ENCODE assay signal across 19 cellular contexts in genomic region chr1:198754670-198755069, GRCh38.
DNase-seq lines count a peak whose midpoint lies in the region; ATAC-seq lines count a peak whose summit lies in the region.
"Had no signal": no experiment of that assay in that cellular context is flagged by ENCODE, and none has a peak within 500 bp of the region (broad histone marks: within the 10 kb centered on the region; RNA-seq: fewer than 3 reads in every experiment).

No MANE protein-coding gene starts in this region.

- in situ Hi-C loops in G401 (cut with HindIII; ENCODE audit: low sequenced_read_pairs), result no loop called here

- POLR2A ChIA-PET in activated CD8-positive, alpha-beta T cell treated with anti-CD3 and anti-CD28 coated beads, Interleukin-2, amount 10 ng/mL, durations not matched to agents 7 days and 5 days (lab: Charles Lee), result no interaction called here

- no peaks in the 10 kb centered on the region for H3K27me3 Mint-ChIP-seq in activated naive CD4-positive, alpha-beta T cell treated with anti-CD3 and anti-CD28 coated beads, Interleukin-2, amount 50 U/mL, for 24 hours
- no peaks in the 10 kb centered on the region for H3K27me3 Mint-ChIP-seq in activated CD8-positive, alpha-beta T cell treated with anti-CD3 and anti-CD28 coated beads, Interleukin-2, amount 10 ng/mL, durations not matched to agents 7 days and 5 days (ENCODE audit: low read depth)
- H3K27me3 Mint-ChIP-seq in memory B cell, result no peaks in the 10 kb centered on the region
- H3K27me3 Mint-ChIP-seq: CD8-positive, alpha-beta memory T cell had no signal

- peaks cover 16% of the 10 kb centered on the region for H3K4me1 Mint-ChIP-seq in activated naive CD4-positive, alpha-beta T cell treated with anti-CD3 and anti-CD28 coated beads, Interleukin-2, amount 50 U/mL, for 24 hours
- peaks cover 3% of the 10 kb centered on the region for H3K4me1 Mint-ChIP-seq in activated CD8-positive, alpha-beta T cell treated with anti-CD3 and anti-CD28 coated beads, Interleukin-2, amount 10 ng/mL, durations not matched to agents 7 days and 5 days (ENCODE audit: low read depth)
- peaks cover 15% of the 10 kb centered on the region for H3K4me1 Mint-ChIP-seq in memory B cell
- H3K4me1 Mint-ChIP-seq: nephron progenitor cell had no signal

- H3K27ac Mint-ChIP-seq in activated naive CD4-positive, alpha-beta T cell treated with anti-CD3 and anti-CD28 coated beads, Interleukin-2, amount 50 U/mL, for 24 hours, result peak overlapping the region; percentile 80
- H3K27ac Mint-ChIP-seq in activated CD8-positive, alpha-beta T cell treated with anti-CD3 and anti-CD28 coated beads, Interleukin-2, amount 10 ng/mL, durations not matched to agents 7 days and 5 days, result peak overlapping the region; percentile 53
- peak overlapping the region; percentile 51 for H3K27ac Mint-ChIP-seq in memory B cell
- H3K27ac Mint-ChIP-seq: nephron progenitor cell had no signal

- CTCF ChIA-PET in activated CD8-positive, alpha-beta T cell treated with anti-CD3 and anti-CD28 coated beads, Interleukin-2, amount 10 ng/mL, durations not matched to agents 7 days and 5 days (lab: Charles Lee), result no interaction called here

- peaks cover 22% of the 10 kb centered on the region for H3K36me3 Mint-ChIP-seq in activated naive CD4-positive, alpha-beta T cell treated with anti-CD3 and anti-CD28 coated beads, Interleukin-2, amount 50 U/mL, for 24 hours
- peaks cover 64% of the 10 kb centered on the region for H3K36me3 Mint-ChIP-seq in activated CD8-positive, alpha-beta T cell treated with anti-CD3 and anti-CD28 coated beads, Interleukin-2, amount 10 ng/mL, durations not matched to agents 7 days and 5 days (ENCODE audit: low read depth)
- peaks cover 29% of the 10 kb centered on the region for H3K36me3 Mint-ChIP-seq in memory B cell

- no peak for DNase-seq in activated naive CD4-positive, alpha-beta T cell treated with anti-CD3 and anti-CD28 coated beads, Interleukin-2, amount 50 U/mL, for 16 hours
- DNase-seq in activated CD8-positive, alpha-beta T cell treated with anti-CD3 and anti-CD28 coated beads, Interleukin-2, amount 10 ng/mL, durations not matched to agents 7 days and 5 days, result no peak
- DNase-seq in memory B cell (ENCODE audit: low spot score in 2 of 2), result no peak
- no peak for DNase-seq in NCI-H1436 treated with DMSO at 0.1 percent for 48 hours (lab: John Stamatoyannopoulos, UW)
- DNase-seq in NCI-H2227 (lab: John Stamatoyannopoulos, UW; ENCODE audit: unreplicated experiment), result no peak
- no peak for DNase-seq in G401 (ENCODE audit: low spot score)
- no peak for DNase-seq in SW 1271 (lab: John Stamatoyannopoulos, UW)
- DNase-seq: activated CD4-positive, CD25-positive, alpha-beta regulatory T cell; activated CD8-positive, alpha-beta memory T cell treated with anti-CD3 and anti-CD28 coated beads, Interleukin-2, amount 50 U/mL, for 4 hours; CD8-positive, alpha-beta memory T cell; DND-41; esophagus squamous epithelium; lower lobe of right lung; NCI-H1436; NCI-H2227 treated with DMSO at 0.1 percent for 48 hours; nephron progenitor cell; stimulated activated CD4-positive, alpha-beta T cell treated with anti-CD3 and anti-CD28 coated beads, Interleukin-15, amount 100 ng/mL, for 24 hours; stimulated activated naive CD8-positive, alpha-beta T cell treated with anti-CD3 and anti-CD28 coated beads, Interleukin-15, Interleukin-2, amounts not matched to agents 100 U/mL and 50 U/mL, for 24 hours had no signal

- ATAC-seq in activated CD8-positive, alpha-beta T cell treated with anti-CD3 and anti-CD28 coated beads, Interleukin-2, amount 10 ng/mL, durations not matched to agents 7 days and 5 days, result no peak
- no peak for ATAC-seq in memory B cell (ENCODE audit: low read depth)
- ATAC-seq: lower lobe of right lung; stimulated activated naive CD8-positive, alpha-beta T cell treated with anti-CD3 and anti-CD28 coated beads, Interleukin-15, Interleukin-2, amounts not matched to agents 100 U/mL and 50 U/mL, for 24 hours had no signal

- no peaks in the 10 kb centered on the region for H3K9me3 Mint-ChIP-seq in activated naive CD4-positive, alpha-beta T cell treated with anti-CD3 and anti-CD28 coated beads, Interleukin-2, amount 50 U/mL, for 24 hours
- H3K9me3 Mint-ChIP-seq in activated CD8-positive, alpha-beta T cell treated with anti-CD3 and anti-CD28 coated beads, Interleukin-2, amount 10 ng/mL, durations not matched to agents 7 days and 5 days (ENCODE audit: insufficient read depth), result no peaks in the 10 kb centered on the region
- H3K9me3 Mint-ChIP-seq in memory B cell, result no peaks in the 10 kb centered on the region
- H3K9me3 Mint-ChIP-seq: CD8-positive, alpha-beta memory T cell; nephron progenitor cell had no signal

- H3K4me3 Mint-ChIP-seq in activated naive CD4-positive, alpha-beta T cell treated with anti-CD3 and anti-CD28 coated beads, Interleukin-2, amount 50 U/mL, for 24 hours, result no peak overlapping the region
- no peak overlapping the region for H3K4me3 Mint-ChIP-seq in activated CD8-positive, alpha-beta T cell treated with anti-CD3 and anti-CD28 coated beads, Interleukin-2, amount 10 ng/mL, durations not matched to agents 7 days and 5 days
- no peak overlapping the region for H3K4me3 Mint-ChIP-seq in memory B cell
- H3K4me3 Mint-ChIP-seq: CD8-positive, alpha-beta memory T cell; nephron progenitor cell had no signal
